In genomic region chr9:131395745-131396479, GRCh38 we compare ENCODE assay signal across 8 cellular contexts. TPM values are rescaled to one million over a fixed set of nuclear protein-coding genes. Genes with fewer than 3 reads are reported as not detected.
DNase-seq lines count a peak whose midpoint lies in the region; ATAC-seq and TF ChIP-seq lines count a peak whose summit lies in the region.

No MANE protein-coding gene starts in this region.

- DNase-seq in ELF-1 (ENCODE audit: low read depth, low spot score), result peak; percentile 50
- DNase-seq in PC-3, result no peak
- DNase-seq in epidermal melanocyte (ENCODE audit: insufficient read length, low spot score), result peak; percentile 15
- no peak for DNase-seq in trophoblast cell
- no peak for DNase-seq in AG08395 (ENCODE audit: low spot score)
- DNase-seq in activated effector memory CD4-positive, alpha-beta T cell treated with anti-CD3 and anti-CD28 coated beads, Interleukin-2, amount 50 U/mL, for 16 hours, result no peak
- no peak for DNase-seq in SKM-1 treated with dmso at 0.1 percent for 144 hours (lab: John Stamatoyannopoulos, UW; ENCODE audit: unreplicated experiment)
- DNase-seq in amniotic stem cell (lab: John Stamatoyannopoulos, UW), result no peak

- H3K4ac ChIP-seq in trophoblast cell (ENCODE audit: low read depth, low read length), result peak overlapping the region; percentile 97

- no peak overlapping the region for H3K23ac ChIP-seq in trophoblast cell (ENCODE audit: low read length)

- H3K4me3 ChIP-seq in PC-3 (ENCODE audit: low read length) (peak overlapping the region; percentile 98), trophoblast cell (ENCODE audit: low read depth, low read length) (peak overlapping the region; percentile 68)

- no TSS peak for BruUV-seq in PC-3 (replicated peaks; lab: Mats Ljungman, UMichigan)

- no peak for ATAC-seq in PC-3

- H3K79me2 ChIP-seq in PC-3 (ENCODE audit: low read length) (peaks cover 65% of the 10 kb centered on the region), trophoblast cell (ENCODE audit: control insufficient read depth, insufficient read depth, low read length, poor library complexity) (peaks cover 38% of the 10 kb centered on the region)

- no peak for TF ChIP-seq CTCF in PC-3 (conservative IDR thresholded peaks at IDR 0.05; ENCODE audit: low read depth, low read length)

- no peaks in the 10 kb centered on the region for H3K9me2 ChIP-seq in PC-3 (replicated peaks; ENCODE audit: low read length)

- peak overlapping the region; percentile 96 for H3K4me2 ChIP-seq in PC-3 (ENCODE audit: low read length)
- H3K4me2 ChIP-seq in trophoblast cell (ENCODE audit: low read length), result peak overlapping the region; percentile 77

- no peaks in the 10 kb centered on the region for H3K9me3 ChIP-seq in PC-3 (ENCODE audit: low read length)
- no peaks in the 10 kb centered on the region for H3K9me3 ChIP-seq in trophoblast cell (ENCODE audit: insufficient read depth, low read depth, low read length)

- H3K4me1 ChIP-seq in PC-3 (ENCODE audit: insufficient read depth, low read length) (peaks cover 27% of the 10 kb centered on the region), trophoblast cell (ENCODE audit: control insufficient read depth in 1 of 2, insufficient read depth in 2 of 2, low read length in 2 of 2) (peaks cover 25 to 33% of the 10 kb centered on the region in 2 experiments)

- no peaks in the 10 kb centered on the region for H3F3A ChIP-seq in PC-3 (ENCODE audit: low read length, unreplicated experiment)

- H3K27me3 ChIP-seq in PC-3 (ENCODE audit: low read length), result no peaks in the 10 kb centered on the region
- H3K27me3 ChIP-seq in trophoblast cell (ENCODE audit: insufficient read depth, low read length), result no peaks in the 10 kb centered on the region

- peak overlapping the region; percentile 25 for H2BK5ac ChIP-seq in trophoblast cell (ENCODE audit: low read depth, low read length, poor library complexity)

- intact Hi-C loops in PC-3 (cut with micrococcal nuclease), result loop anchor here (2.0 kb wide), 1 partner anchor 27 kb away; no protein-coding TSS in a partner anchor

- no peak overlapping the region for H2BK12ac ChIP-seq in trophoblast cell (ENCODE audit: low read length)

- H2BK120ac ChIP-seq in trophoblast cell (ENCODE audit: insufficient read depth, low read length, poor library complexity), result peak overlapping the region; percentile 27

- H2AFZ ChIP-seq in PC-3 (ENCODE audit: low read length) (no peak overlapping the region), trophoblast cell (ENCODE audit: insufficient read depth, low read length, poor library complexity) (no peak overlapping the region)

- WGBS in trophoblast cell (ENCODE audit: extremely low coverage, insufficient coverage, insufficient read length), result no CpG with 5 or more reads among the region's 11 CpGs

- POLR2A ChIA-PET in PC-3 (lab: Charles Lee; ENCODE audit: unreplicated experiment), result no interaction called here

- H3K18ac ChIP-seq in trophoblast cell (ENCODE audit: low read length), result no peak overlapping the region

- H4K12ac ChIP-seq in trophoblast cell (ENCODE audit: low read depth, low read length), result no peak overlapping the region

- H4K8ac ChIP-seq in trophoblast cell (ENCODE audit: low read depth, low read length), result no peak overlapping the region

- H2AK5ac ChIP-seq in trophoblast cell (ENCODE audit: low read length), result peak overlapping the region; percentile 27

- peak overlapping the region; percentile 64 for H3K14ac ChIP-seq in trophoblast cell (ENCODE audit: low read length)

- peak overlapping the region; percentile 55 for H4K91ac ChIP-seq in trophoblast cell (ENCODE audit: low read depth, low read length)

- peaks cover 25% of the 10 kb centered on the region for H3K79me1 ChIP-seq in trophoblast cell (ENCODE audit: low read length)

- H3K36me3 ChIP-seq in PC-3 (ENCODE audit: low read depth, low read length) (no peaks in the 10 kb centered on the region), trophoblast cell (ENCODE audit: control insufficient read depth in 1 of 2, insufficient read depth in 2 of 2, low read length in 2 of 2) (peaks cover 0 to 2% of the 10 kb centered on the region in 2 experiments)

- no peak overlapping the region for H3K27ac ChIP-seq in PC-3 (ENCODE audit: low read length)
- H3K27ac ChIP-seq in trophoblast cell (ENCODE audit: low read depth, low read length), result peak overlapping the region; percentile 98

- peak overlapping the region; percentile 90 for H3K9ac ChIP-seq in PC-3 (ENCODE audit: low read length)
- peak overlapping the region; percentile 13 for H3K9ac ChIP-seq in trophoblast cell (ENCODE audit: low read length)

- peaks cover 52% of the 10 kb centered on the region for H4K20me1 ChIP-seq in PC-3 (ENCODE audit: low read length)

- CTCF ChIA-PET in PC-3 (lab: Charles Lee), result interaction anchor here (1.0 kb wide), 1 partner anchor 46 kb away, joined by 3 read pairs; no protein-coding TSS in a partner anchor

RNA-seq across cellular contexts. Expression of gene PRRC2B, which starts 2.0 kb away (rescaled TPM):
- total RNA-seq in PC-3 (2014; rRNA removed), result 46.9 and 64.7 TPM in 2 replicates
- 115 and 121 TPM in 2 replicates for polyA plus RNA-seq in trophoblast cell (2013)

Comparison
In these comparisons a context has a peak if more than half of its experiments do, and no peak if none do; other contexts are left out.
1. DNase-seq: peak in ELF-1 (single experiment) and epidermal melanocyte (single experiment); none in PC-3 (single experiment), trophoblast cell (0 of 2), AG08395 (single experiment), activated effector memory CD4-positive, alpha-beta T cell treated with anti-CD3 and anti-CD28 coated beads, Interleukin-2, amount 50 U/mL, for 16 hours (single experiment), SKM-1 treated with dmso at 0.1 percent for 144 hours (single experiment) and amniotic stem cell (single experiment).